ENCODE assay signal across 33 cellular contexts in genomic region chr5:55558484-55558883, GRCh38.
"Had no signal": no experiment of that assay in that cellular context is flagged by ENCODE, and none has a peak within 500 bp of the region (broad histone marks: within the 10 kb centered on the region; RNA-seq: fewer than 3 reads in every experiment).

No MANE protein-coding gene starts in this region.

- H3K36me3 ChIP-seq: adrenal gland, brain microvascular endothelial cell, breast epithelium had no signal

- FAIRE-seq: astrocyte, colon, TTC549 had no signal

- DNase-seq: activated B cell treated with CpG ODN at 0.5 μM for 24 hours; activated CD4-positive, alpha-beta memory T cell treated with anti-CD3 and anti-CD28 coated beads for 36 hours; activated CD4-positive, alpha-beta T cell treated with anti-CD3 and anti-CD28 coated beads for 4 hours; activated CD4-positive, alpha-beta T cell treated with anti-CD3 and anti-CD28 coated beads, Interleukin-2, amount 10 ng/mL, durations not matched to agents 24 days and 14 days; activated CD4-positive, alpha-beta T cell treated with anti-CD3 and anti-CD28 coated beads, Interleukin-2, amount 50 U/mL, for 1 hour; activated CD4-positive, CD25-positive, alpha-beta regulatory T cell treated with anti-CD3 and anti-CD28 coated beads, Interleukin-2, amount 50 U/mL, for 72 hours; activated CD8-positive, alpha-beta memory T cell treated with anti-CD3 and anti-CD28 coated beads, Interleukin-2, amount 50 U/mL, for 4 hours; activated CD8-positive, alpha-beta T cell treated with anti-CD3 and anti-CD28 coated beads for 36 hours; activated effector memory CD4-positive, alpha-beta T cell treated with anti-CD3 and anti-CD28 coated beads, Interleukin-2, amount 50 U/mL, for 16 hours; activated gamma-delta T cell treated with Interleukin-2 at 50 U/mL for 16 hours; activated naive CD4-positive, alpha-beta T cell; activated naive CD4-positive, alpha-beta T cell treated with anti-CD3 and anti-CD28 coated beads for 36 hours; activated naive CD4-positive, alpha-beta T cell treated with anti-CD3 and anti-CD28 coated beads, Interleukin-2, amount 50 U/mL, for 16 hours; activated naive CD8-positive, alpha-beta T cell treated with anti-CD3 and anti-CD28 coated beads for 36 hours; activated T-cell treated with anti-CD3 and anti-CD28 coated beads for 4 hours; activated T-cell treated with anti-CD3 and anti-CD28 coated beads, Interleukin-2, amount 50 U/mL, for 1 hour; activated T-cell treated with anti-CD3 and anti-CD28 coated beads, Interleukin-2, amount 50 U/mL, for 4 hours; activated T-cell treated with anti-CD3 and anti-CD28 coated beads, Interleukin-2, amount 50 U/mL, for 72 hours; adrenal gland; amniotic stem cell; aorta; body of pancreas; brain microvascular endothelial cell; central memory CD4-positive, alpha-beta T cell; T-helper 2 cell; T-helper 9 cell had no signal

- ATAC-seq: activated CD8-positive, alpha-beta T cell treated with anti-CD3 and anti-CD28 coated beads for 36 hours; activated naive CD4-positive, alpha-beta T cell treated with anti-CD3 and anti-CD28 coated beads, Interleukin-2, amount 50 U/mL, for 72 hours; activated T-cell treated with anti-CD3 and anti-CD28 coated beads, Interleukin-2, amount 50 U/mL, for 4 hours; activated T-cell treated with anti-CD3 and anti-CD28 coated beads, Interleukin-2, amount 50 U/mL, for 72 hours; activated T-helper 17 cell treated with anti-CD3 and anti-CD28 coated beads, Interleukin-2, amount 50 U/mL, for 72 hours; body of pancreas had no signal

- H3K9me3 ChIP-seq: adrenal gland, body of pancreas, breast epithelium had no signal

- H3K27ac ChIP-seq: adrenal gland, body of pancreas, brain microvascular endothelial cell, breast epithelium, VCaP had no signal

- H3K4me1 ChIP-seq: adrenal gland, body of pancreas, breast epithelium had no signal

- H3K27me3 ChIP-seq: adrenal gland, body of pancreas, brain microvascular endothelial cell, breast epithelium had no signal

- H3K4me3 ChIP-seq: adrenal gland, body of pancreas, breast epithelium had no signal
